In the genomic region with DNA sequence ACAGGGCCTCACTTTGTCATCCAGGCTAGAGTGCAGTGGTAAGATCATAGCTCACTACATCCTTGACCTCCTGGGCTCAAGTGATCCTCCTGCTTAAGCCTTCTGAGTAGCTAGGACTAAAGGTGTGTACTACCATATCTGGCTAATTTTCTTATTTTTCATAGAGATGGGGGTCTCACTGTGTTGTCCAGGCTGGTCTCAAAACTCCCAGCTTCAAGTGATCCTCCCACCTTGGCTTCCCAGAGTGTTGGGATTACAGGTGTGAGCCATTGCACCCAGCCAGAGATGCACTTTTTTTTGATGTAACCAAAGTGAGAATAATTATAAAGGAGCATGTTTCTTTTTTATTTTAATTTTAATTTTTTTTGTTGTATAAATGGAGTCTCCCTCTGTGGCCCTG, we compare ENCODE assay signal across 24 cellular contexts. TPM values are rescaled to one million over a fixed set of nuclear protein-coding genes. Genes with fewer than 3 reads are reported as not detected.
DNase-seq lines count a peak whose midpoint lies in the region; ATAC-seq and TF ChIP-seq lines count a peak whose summit lies in the region.
"Had no signal": no experiment of that assay in that cellular context is flagged by ENCODE, and none has a peak within 500 bp of the region (broad histone marks: within the 10 kb centered on the region; RNA-seq: fewer than 3 reads in every experiment).

No MANE protein-coding gene starts in this region.

- no peak for TF ChIP-seq EP300 in sigmoid colon (IDR thresholded peaks at IDR 0.05)

- peaks cover 12 to 75% of the 10 kb centered on the region in 2 donors for H3K4me1 ChIP-seq in ascending aorta
- peaks cover 0 to 65% (median 51%) of the 10 kb centered on the region in 4 donors for H3K4me1 ChIP-seq in sigmoid colon
- H3K4me1 ChIP-seq in aorta (ENCODE audit: control insufficient read depth in 1 of 2, insufficient read depth in 2 of 2, low read length in 2 of 2): peaks cover 2 to 5% of the 10 kb centered on the region in 2 donors

- ATAC-seq in aorta (ENCODE audit: low FRiP score): no peak
- ATAC-seq: Right ventricle myocardium inferior had no signal

- H3K9me3 ChIP-seq in ascending aorta (no peaks in the 10 kb centered on the region), sigmoid colon (no peaks in the 10 kb centered on the region), aorta (ENCODE audit: control insufficient read depth, low read length) (no peaks in the 10 kb centered on the region)
- H3K9me3 ChIP-seq: SJSA1 had no signal

- H3K27me3 ChIP-seq in ascending aorta (no peaks in the 10 kb centered on the region), sigmoid colon (no peaks in the 10 kb centered on the region), aorta (ENCODE audit: control insufficient read depth in 1 of 2, insufficient read depth in 2 of 2, low read length in 1 of 2) (no peaks in the 10 kb centered on the region)
- H3K27me3 ChIP-seq: SJSA1 had no signal

- no peaks in the 10 kb centered on the region for H3K36me3 ChIP-seq in ascending aorta
- H3K36me3 ChIP-seq in sigmoid colon: no peaks in the 10 kb centered on the region
- H3K36me3 ChIP-seq in aorta (ENCODE audit: control insufficient read depth in 1 of 2, insufficient read depth in 2 of 2, low read length in 1 of 2): no peaks in the 10 kb centered on the region

- H3K4me3 Mint-ChIP-seq in HFFc6: no peak overlapping the region
- H3K4me3 Mint-ChIP-seq: CD4-positive, alpha-beta memory T cell had no signal

- H3K9me3 Mint-ChIP-seq in HFFc6: no peaks in the 10 kb centered on the region
- H3K9me3 Mint-ChIP-seq: CD4-positive, alpha-beta memory T cell; IgD-negative memory B cell had no signal

- DNase-seq in HFFc6 (no peak), ascending aorta (ENCODE audit: low spot score in 2 of 2) (no peak), sigmoid colon (no peak), aorta (no peak), NCI-H146 treated with DMSO at 0.1 percent for 48 hours (lab: John Stamatoyannopoulos, UW; ENCODE audit: unreplicated experiment) (no peak), NCI-H774 (lab: John Stamatoyannopoulos, UW) (no peak), DMS79 treated with DMSO at 0.1 percent for 48 hours (lab: John Stamatoyannopoulos, UW) (no peak)
- DNase-seq: C1 segment of cervical spinal cord; CD4-positive, alpha-beta memory T cell; COR-L47; GF-D8; NCI-H1092; NCI-H1417 treated with DMSO at 0.1 percent for 48 hours; NCI-H187; NCI-H2081 treated with DMSO at 0.1 percent for 48 hours; NCI-H2171; NCI-H345; NCI-H510A treated with DMSO at 0.1 percent for 48 hours; NK-92 treated with Interleukin-12 subunit alpha and Interleukin-12 subunit beta, amount 100 ng/mL, for 24 hours; PC-9; T-helper 1 cell had no signal

- no peak for TF ChIP-seq POLR2A in sigmoid colon (IDR thresholded peaks at IDR 0.05)

- intact Hi-C loops in ascending aorta (cut with DNase I) (no loop called here), sigmoid colon (cut with DNase I) (no loop called here), aorta (cut with DNase I) (no loop called here)

- peak overlapping the region; percentile 20; the same call in 1 of the 2 replicates for H3K27ac Mint-ChIP-seq in HFFc6
- H3K27ac Mint-ChIP-seq: CD4-positive, alpha-beta memory T cell had no signal

- no peaks in the 10 kb centered on the region for H3K27me3 Mint-ChIP-seq in HFFc6 (ENCODE audit: insufficient read depth)
- H3K27me3 Mint-ChIP-seq: CD4-positive, alpha-beta memory T cell; IgD-negative memory B cell had no signal

- peaks cover 31% of the 10 kb centered on the region for H3K36me3 Mint-ChIP-seq in HFFc6 (ENCODE audit: low read depth)
- H3K36me3 Mint-ChIP-seq: CD4-positive, alpha-beta memory T cell had no signal

- H3K27ac ChIP-seq in ascending aorta (peak overlapping the region; percentile 84 to 93), sigmoid colon (peak overlapping the region in 3 of 4 donors; percentile 89 to 94 (median 89)), aorta (ENCODE audit: low read depth in 1 of 2, low read length in 2 of 2) (peak overlapping the region; percentile 49 to 67)
- H3K27ac ChIP-seq: PC-9, SJSA1 had no signal

- H3K4me3 ChIP-seq in ascending aorta: no peak overlapping the region
- H3K4me3 ChIP-seq in sigmoid colon: no peak overlapping the region
- H3K4me3 ChIP-seq in aorta (ENCODE audit: low read length in 2 of 2): no peak overlapping the region
- H3K4me3 ChIP-seq: PC-9, SJSA1 had no signal

- TF ChIP-seq CTCF in HFFc6 (IDR thresholded peaks at IDR 0.05) (no peak), ascending aorta (IDR thresholded peaks at IDR 0.05) (no peak), sigmoid colon (IDR thresholded peaks at IDR 0.05) (no peak)

- peaks cover 91% of the 10 kb centered on the region for H3K4me1 Mint-ChIP-seq in HFFc6 (ENCODE audit: low read depth)
- H3K4me1 Mint-ChIP-seq: CD4-positive, alpha-beta memory T cell had no signal

RNA-seq across cellular contexts. Expression of gene CLIC4, which starts 28.4 kb away (rescaled TPM):
- total RNA-seq in HFFc6 (2021; fragmentation: NEBNext Ultra II Directional; extraction: Animal tissue kit (Norgen Biotek cat#: 25700)): 100 to 1,000 TPM; 517 to 729 (median 548) TPM
- total RNA-seq in ascending aorta (494 TPM), sigmoid colon (100 to 1,000 TPM; 334 to 443 (median 385) TPM), aorta (100 to 1,000 TPM; 477 to 941 TPM)
- polyA plus RNA-seq in sigmoid colon (10 to 100 TPM; 37.8 to 39.9 (median 37.9) TPM), aorta (100 to 1,000 TPM; 278 to 322 TPM)
